Comparison of ENCODE assay signal across 1 cellular context in genomic region chr6:106415920-106416319, GRCh38.
TF ChIP-seq lines count a peak whose summit lies in the region.

No MANE protein-coding gene starts in this region.

TF ChIP-seq in H1, 55 proteins besides CTCF, POLR2A, EP300 and RAD21:
- TF ChIP-seq TBP (IDR thresholded peaks at IDR 0.05; ENCODE audit: low read depth, low read length) (no peak), SRF (IDR thresholded peaks at IDR 0.05; ENCODE audit: low read depth, low read length) (no peak), SAP30 (IDR thresholded peaks at IDR 0.05; ENCODE audit: insufficient read depth, insufficient replicate concordance, low read length) (no peak), USF2 (IDR thresholded peaks at IDR 0.05; ENCODE audit: low read length) (no peak), CBX8 (IDR thresholded peaks at IDR 0.05; ENCODE audit: borderline replicate concordance, low read depth, low read length) (no peak), SUZ12 (IDR thresholded peaks at IDR 0.05; ENCODE audit: low read length) (no peak)
TF ChIP-seq in H1: peak in this region for 0.
